In genomic region chr12:80374615-80375014, GRCh38 we compare ENCODE assay signal across 21 cellular contexts.
"Had no signal": no experiment of that assay in that cellular context is flagged by ENCODE, and none has a peak within 500 bp of the region (broad histone marks: within the 10 kb centered on the region; RNA-seq: fewer than 3 reads in every experiment).

No MANE protein-coding gene starts in this region.

- H3K27me3 ChIP-seq: esophagus squamous epithelium, heart right ventricle, ovary, sigmoid colon, stomach, thyroid gland, vagina had no signal

- H3K36me3 ChIP-seq: esophagus squamous epithelium, heart right ventricle, ovary, sigmoid colon, stomach, thyroid gland, vagina had no signal

- H3K4me3 ChIP-seq: esophagus squamous epithelium, heart right ventricle, lung, ovary, psoas muscle, sigmoid colon, stomach, thyroid gland, vagina had no signal

- H3K27ac ChIP-seq: esophagus squamous epithelium, heart right ventricle, ovary, psoas muscle, sigmoid colon, stomach, thyroid gland, vagina had no signal

- H3K4me1 ChIP-seq: esophagus squamous epithelium, heart right ventricle, psoas muscle, sigmoid colon, stomach, thyroid gland, vagina had no signal

- DNase-seq: effector memory CD4-positive, alpha-beta T cell; erythroblast; esophagus squamous epithelium; foreskin melanocyte; glutamatergic neuron; heart right ventricle; natural killer cell; occipital lobe; ovary; posterior cingulate gyrus; psoas muscle; right cardiac atrium; sigmoid colon; stimulated activated CD4-positive, alpha-beta T cell treated with anti-CD3 and anti-CD28 coated beads, Interleukin-2, amount 100 ng/mL, for 24 hours; stimulated activated CD4-positive, alpha-beta T cell treated with anti-CD3 and anti-CD28 coated beads, Interleukin-4, amount 100 ng/mL, for 24 hours; stimulated activated naive CD4-positive, alpha-beta T cell treated with Interleukin-2 at 50 U/mL for 16 hours; stomach; thyroid gland; trophoblast cell had no signal

- H3K9me3 ChIP-seq: esophagus squamous epithelium, heart right ventricle, ovary, psoas muscle, sigmoid colon, stomach, thyroid gland, vagina had no signal
